In genomic region chr16:24685539-24686432, GRCh38 we compare ENCODE assay signal across 8 cellular contexts. TPM values are rescaled to one million over a fixed set of nuclear protein-coding genes. Genes with fewer than 3 reads are reported as not detected.
DNase-seq lines count a peak whose midpoint lies in the region; TF ChIP-seq lines count a peak whose summit lies in the region.

No MANE protein-coding gene starts in this region.

- no peak for TF ChIP-seq POLR2A in ovary (IDR thresholded peaks at IDR 0.05)

- intact Hi-C loops in ovary (cut with DNase I) = no loop called here

- H3K4me3 Mint-ChIP-seq in glutamatergic neuron (ENCODE audit: unreplicated experiment) = no peak overlapping the region

- no peaks in the 10 kb centered on the region for H3K27me3 ChIP-seq in ovary

- TF ChIP-seq CTCF in glutamatergic neuron (IDR thresholded peaks at IDR 0.05; ENCODE audit: partially characterized antibody, unreplicated experiment) = no peak
- TF ChIP-seq CTCF in ovary (IDR thresholded peaks at IDR 0.05) = no peak

- H3K27ac ChIP-seq in ovary = no peak overlapping the region

- WGBS in ovary, 3 donors = 32 to 34% (median 32%) methylated on average over 14 to 15 of the region's 15 CpGs

- peaks cover 4% of the 10 kb centered on the region for H3K4me1 ChIP-seq in ovary (ENCODE audit: insufficient read depth)

- H3K9me3 Mint-ChIP-seq in glutamatergic neuron (ENCODE audit: unreplicated experiment) = peaks cover 2% of the 10 kb centered on the region

- H3K36me3 Mint-ChIP-seq in glutamatergic neuron (ENCODE audit: unreplicated experiment) = no peaks in the 10 kb centered on the region

- TF ChIP-seq EP300 in ovary (IDR thresholded peaks at IDR 0.05) = no peak

- no peaks in the 10 kb centered on the region for H3K36me3 ChIP-seq in ovary

- no peak overlapping the region for H3K4me3 ChIP-seq in ovary

- H3K9me3 ChIP-seq in ovary = no peaks in the 10 kb centered on the region

- H3K4me1 Mint-ChIP-seq in glutamatergic neuron (ENCODE audit: low read depth, unreplicated experiment) = peaks cover 2% of the 10 kb centered on the region

- DNase-seq in GM03348 (ENCODE audit: low spot score) = peak; percentile 65
- peak; percentile 90 for DNase-seq in SK-N-DZ (ENCODE audit: low spot score)
- DNase-seq in glutamatergic neuron = peak; percentile 42
- peak; percentile 73 to 90 (median 83) for DNase-seq in ovary
- no peak for DNase-seq in stimulated activated CD8-positive, alpha-beta memory T cell treated with anti-CD3 and anti-CD28 coated beads, Interleukin-4, amount 100 ng/mL, for 48 hours
- DNase-seq in DMS153 (lab: John Stamatoyannopoulos, UW) = no peak
- no peak for DNase-seq in stimulated activated naive CD4-positive, alpha-beta T cell treated with Interleukin-2 at 50 U/mL for 16 hours (lab: John Stamatoyannopoulos, UW)
- no peak for DNase-seq in activated CD4-positive, alpha-beta T cell treated with anti-CD3 and anti-CD28 coated beads, Interleukin-2, amount 50 U/mL, for 1 hour

- H3K27ac Mint-ChIP-seq in glutamatergic neuron (ENCODE audit: unreplicated experiment) = no peak overlapping the region

- peaks cover 2% of the 10 kb centered on the region for H3K27me3 Mint-ChIP-seq in glutamatergic neuron (ENCODE audit: unreplicated experiment)

RNA-seq across cellular contexts. Expression of gene TNRC6A, which starts 43.7 kb away (rescaled TPM):
- 15.3 and 16.9 TPM in 2 replicates for polyA plus RNA-seq in SK-N-DZ (2014; cell fraction: cytosol; rRNA removed)
- polyA plus RNA-seq in SK-N-DZ (2014; cell fraction: nucleus; rRNA removed) = 30.2 and 63.3 TPM in 2 replicates
- total RNA-seq in glutamatergic neuron (ENCODE audit: unreplicated experiment) (91.6 TPM), ovary (10 to 100 TPM; 29.0 to 80.7 (median 60.4) TPM)
- polyA plus RNA-seq in ovary = 10 to 100 TPM; 22.1 to 38.3 TPM

Comparison
In these comparisons a context has a peak if more than half of its experiments do, and no peak if none do; other contexts are left out.
1. DNase-seq: peak in GM03348 (single experiment), SK-N-DZ (single experiment), glutamatergic neuron (single experiment) and ovary (5 of 5); none in stimulated activated CD8-positive, alpha-beta memory T cell treated with anti-CD3 and anti-CD28 coated beads, Interleukin-4, amount 100 ng/mL, for 48 hours (single experiment), DMS153 (single experiment), stimulated activated naive CD4-positive, alpha-beta T cell treated with Interleukin-2 at 50 U/mL for 16 hours (single experiment) and activated CD4-positive, alpha-beta T cell treated with anti-CD3 and anti-CD28 coated beads, Interleukin-2, amount 50 U/mL, for 1 hour (single experiment).